21 cellular contexts compared by ENCODE assay signal in genomic region chr3:131370935-131371698, GRCh38. TPM values are rescaled to one million over a fixed set of nuclear protein-coding genes. Genes with fewer than 3 reads are reported as not detected.
DNase-seq lines count a peak whose midpoint lies in the region; ATAC-seq and TF ChIP-seq lines count a peak whose summit lies in the region.
"Had no signal": no experiment of that assay in that cellular context is flagged by ENCODE, and none has a peak within 500 bp of the region (broad histone marks: within the 10 kb centered on the region; RNA-seq: fewer than 3 reads in every experiment).

No MANE protein-coding gene starts in this region.

- no peak overlapping the region for H3K9ac ChIP-seq in mesenchymal stem cell (ENCODE audit: low read length)
- H3K9ac ChIP-seq: SK-N-SH had no signal

- no peak overlapping the region for H3K4ac ChIP-seq in mesenchymal stem cell (ENCODE audit: low read depth in 1 of 2, low read length in 2 of 2)

- CTCF ChIA-PET in Calu3 (lab: Charles Lee) (interaction anchor here (1.0 kb wide), 1 partner anchor 10 kb away, joined by 3 read pairs; the partner anchor contains the start of gene NUDT16), MCF 10A (lab: Yijun Ruan, JAX) (no interaction called here)

- H3K14ac ChIP-seq in mesenchymal stem cell (ENCODE audit: low read length in 2 of 2), result no peak overlapping the region

- H3K4me3 ChIP-seq in mesenchymal stem cell (ENCODE audit: insufficient read depth in 1 of 2, low read depth in 1 of 2, low read length in 2 of 2), result no peak overlapping the region
- H3K4me3 ChIP-seq: heart right ventricle, vagina had no signal

- H3K27ac ChIP-seq in mesenchymal stem cell (ENCODE audit: low read length, poor library complexity, severe bottlenecking), result no peak overlapping the region
- H3K27ac ChIP-seq: vagina had no signal

- H3K36me3 Mint-ChIP-seq in Calu3 (ENCODE audit: insufficient read depth, unreplicated experiment) (no peaks in the 10 kb centered on the region), MCF 10A (ENCODE audit: insufficient read depth, unreplicated experiment) (no peaks in the 10 kb centered on the region)
- H3K36me3 Mint-ChIP-seq: activated CD4-positive, alpha-beta memory T cell treated with anti-CD3 and anti-CD28 coated beads for 36 hours had no signal

- H3K4me3 Mint-ChIP-seq in Calu3 (ENCODE audit: low read depth, unreplicated experiment) (no peak overlapping the region), MCF 10A (ENCODE audit: unreplicated experiment) (no peak overlapping the region)
- H3K4me3 Mint-ChIP-seq: activated CD4-positive, alpha-beta memory T cell treated with anti-CD3 and anti-CD28 coated beads for 36 hours; CD4-positive, alpha-beta T cell; T-helper 2 cell treated with Interferon-gamma antibody and Interleukin-4, amounts not matched to agents 5 μg/mL and 100 μg/mL, for 36 hours; WTC11 had no signal

- H3K27me3 Mint-ChIP-seq in Calu3 (ENCODE audit: unreplicated experiment), result no peaks in the 10 kb centered on the region
- H3K27me3 Mint-ChIP-seq in MCF 10A (ENCODE audit: insufficient read depth, unreplicated experiment), result no peaks in the 10 kb centered on the region

- peak; percentile 17 for ATAC-seq in left ventricle myocardium superior
- ATAC-seq in Right ventricle myocardium inferior, result no peak
- ATAC-seq: Panc1 had no signal

- H3K23ac ChIP-seq in mesenchymal stem cell (ENCODE audit: low read length in 2 of 2), result no peak overlapping the region

- H3K4me1 ChIP-seq in mesenchymal stem cell (ENCODE audit: control insufficient read depth, insufficient read depth, low read depth, low read length), result no peaks in the 10 kb centered on the region
- H3K4me1 ChIP-seq: vagina had no signal

- no peak overlapping the region for H2AK5ac ChIP-seq in mesenchymal stem cell (ENCODE audit: low read length, severe bottlenecking)

- BruUV-seq in Calu3 (replicated peaks; lab: Mats Ljungman, UMichigan) (no TSS peak), MCF 10A (replicated peaks; lab: Mats Ljungman, UMichigan) (no TSS peak)

- H3K18ac ChIP-seq in mesenchymal stem cell (ENCODE audit: low read depth in 1 of 2, low read length in 2 of 2), result no peak overlapping the region

- no peaks in the 10 kb centered on the region for H3K4me1 Mint-ChIP-seq in Calu3 (ENCODE audit: low read depth, unreplicated experiment)
- H3K4me1 Mint-ChIP-seq in MCF 10A (ENCODE audit: insufficient read depth, unreplicated experiment), result no peaks in the 10 kb centered on the region

- H2AFZ ChIP-seq in mesenchymal stem cell (ENCODE audit: low read depth, low read length), result no peak overlapping the region

- peaks cover 3% of the 10 kb centered on the region for H3K79me1 ChIP-seq in mesenchymal stem cell (replicated peaks; ENCODE audit: low read length, poor library complexity, severe bottlenecking)

- H3K4me2 ChIP-seq in mesenchymal stem cell (ENCODE audit: low read length, poor library complexity, severe bottlenecking), result no peak overlapping the region
- H3K4me2 ChIP-seq: SK-N-SH had no signal

- H3K9me3 Mint-ChIP-seq in Calu3 (ENCODE audit: low read depth, unreplicated experiment), result no peaks in the 10 kb centered on the region
- no peaks in the 10 kb centered on the region for H3K9me3 Mint-ChIP-seq in MCF 10A (ENCODE audit: unreplicated experiment)
- H3K9me3 Mint-ChIP-seq: CD4-positive, alpha-beta T cell; T-helper 2 cell treated with Interferon-gamma antibody and Interleukin-4, amounts not matched to agents 5 μg/mL and 100 μg/mL, for 36 hours; WTC11 had no signal

- POLR2A ChIA-PET in MCF 10A (lab: Yijun Ruan, JAX), result no interaction called here

- WGBS in mesenchymal stem cell, result 92% methylated on average over 10 of the region's 10 CpGs

- no peak overlapping the region for H3K27ac Mint-ChIP-seq in Calu3 (ENCODE audit: unreplicated experiment)
- no peak overlapping the region for H3K27ac Mint-ChIP-seq in MCF 10A (ENCODE audit: low read depth, unreplicated experiment)
- H3K27ac Mint-ChIP-seq: activated CD4-positive, alpha-beta memory T cell treated with anti-CD3 and anti-CD28 coated beads for 36 hours; CD4-positive, alpha-beta T cell; T-helper 2 cell treated with Interferon-gamma antibody and Interleukin-4, amounts not matched to agents 5 μg/mL and 100 μg/mL, for 36 hours; WTC11 had no signal

- H3K36me3 ChIP-seq in mesenchymal stem cell (ENCODE audit: control insufficient read depth in 1 of 2, insufficient read depth in 2 of 2, low read depth in 1 of 2, low read length in 2 of 2), result peaks cover 14 to 47% of the 10 kb centered on the region in 2 experiments
- H3K36me3 ChIP-seq: vagina had no signal

- no peaks in the 10 kb centered on the region for H3K27me3 ChIP-seq in mesenchymal stem cell (ENCODE audit: control insufficient read depth in 1 of 2, insufficient read depth in 1 of 2, low read length in 2 of 2)
- H3K27me3 ChIP-seq: heart right ventricle, vagina had no signal

- intact Hi-C loops in left ventricle myocardium superior (cut with micrococcal nuclease), result no loop called here
- intact Hi-C loops in Right ventricle myocardium inferior (cut with DNase I), result no loop called here
- intact Hi-C loops in Calu3 (cut with micrococcal nuclease; ENCODE audit: unreplicated experiment), result no loop called here
- intact Hi-C loops in MCF 10A (cut with micrococcal nuclease), result no loop called here

- no peak overlapping the region for H2BK12ac ChIP-seq in mesenchymal stem cell (ENCODE audit: low read length in 2 of 2)

- H4K91ac ChIP-seq in mesenchymal stem cell (ENCODE audit: low read length), result no peak overlapping the region

- H2BK15ac ChIP-seq in mesenchymal stem cell (ENCODE audit: low read depth, poor library complexity, severe bottlenecking), result no peak overlapping the region

- TF ChIP-seq CTCF in Calu3 (IDR thresholded peaks at IDR 0.05; ENCODE audit: unreplicated experiment) (no peak), MCF 10A (IDR thresholded peaks at IDR 0.05; ENCODE audit: unreplicated experiment) (no peak)

- DNase-seq in left ventricle myocardium superior (no peak), Right ventricle myocardium inferior (ENCODE audit: missing footprints) (no peak), amniotic epithelial cell (ENCODE audit: low read depth) (peak; percentile 5), mesenchymal stem cell (no peak), Calu3 (no peak), kidney tubule cell (ENCODE audit: low spot score) (no peak), MCF 10A (ENCODE audit: unreplicated experiment) (no peak), NCI-H510A treated with DMSO at 0.1 percent for 48 hours (lab: John Stamatoyannopoulos, UW) (no peak)
- DNase-seq: activated CD4-positive, alpha-beta memory T cell treated with anti-CD3 and anti-CD28 coated beads for 36 hours; activated naive CD4-positive, alpha-beta T cell treated with Interleukin-2 at 50 U/mL for 16 hours; CD4-positive, alpha-beta T cell; heart right ventricle; NCI-H146; NCI-H226; NCI-H82; SK-N-SH; stimulated activated CD4-positive, alpha-beta T cell treated with anti-CD3 and anti-CD28 coated beads, Interleukin-4, amount 100 ng/mL, for 4 hours had no signal

- H2BK120ac ChIP-seq in mesenchymal stem cell (ENCODE audit: low read depth, low read length), result no peak overlapping the region

- H2BK5ac ChIP-seq in mesenchymal stem cell (ENCODE audit: low read depth, low read length, poor library complexity, severe bottlenecking), result no peak overlapping the region

- H4K8ac ChIP-seq in mesenchymal stem cell (ENCODE audit: low read length), result peak overlapping the region; percentile 24

- no peaks in the 10 kb centered on the region for H3K9me3 ChIP-seq in mesenchymal stem cell (ENCODE audit: control insufficient read depth, low read length)
- H3K9me3 ChIP-seq: heart right ventricle, SK-N-SH, vagina had no signal

RNA-seq across cellular contexts. Expression of gene NUDT16, which starts 10.5 kb away (rescaled TPM):
- 26.0 TPM for total RNA-seq in left ventricle myocardium superior
- 23.3 TPM for total RNA-seq in Right ventricle myocardium inferior
- 9.2 TPM for polyA plus RNA-seq in mesenchymal stem cell (2013, experiment 1 of 2)
- polyA plus RNA-seq in mesenchymal stem cell (2013, experiment 2 of 2), result 8.6 TPM
- 42.0 and 43.3 TPM in 2 replicates for total RNA-seq in Calu3 (2022)
- total RNA-seq in MCF 10A (2022), result 12.0 and 13.0 TPM in 2 replicates
